17 cellular contexts compared by ENCODE assay signal in genomic region chr12:9883175-9883574, GRCh38. TPM values are rescaled to one million over a fixed set of nuclear protein-coding genes. Genes with fewer than 3 reads are reported as not detected.
DNase-seq lines count a peak whose midpoint lies in the region; ATAC-seq, FAIRE-seq and TF ChIP-seq lines count a peak whose summit lies in the region.
"Had no signal": no experiment of that assay in that cellular context is flagged by ENCODE, and none has a peak within 500 bp of the region (broad histone marks: within the 10 kb centered on the region; RNA-seq: fewer than 3 reads in every experiment).

No MANE protein-coding gene starts in this region.

- H3K36me3 ChIP-seq in bronchial epithelial cell (ENCODE audit: control insufficient read depth, insufficient read depth, low read length) = no peaks in the 10 kb centered on the region
- H3K36me3 ChIP-seq: SJSA1 had no signal

- no peak overlapping the region for H3K4me3 ChIP-seq in LNCaP clone FGC (ENCODE audit: low read depth, low read length)
- H3K4me3 ChIP-seq in bronchial epithelial cell (ENCODE audit: low read depth, low read length) = no peak overlapping the region
- no peak overlapping the region for H3K4me3 ChIP-seq in fibroblast of the aortic adventitia (ENCODE audit: low read depth, low read length)
- H3K4me3 ChIP-seq: GM23338, SJSA1 had no signal

- DNase-seq in AML-193 (lab: John Stamatoyannopoulos, UW) (peak; percentile 60 to 70), LNCaP clone FGC (ENCODE audit: low read depth) (peak; percentile 33), bronchial epithelial cell (ENCODE audit: low read depth) (peak; percentile 69), fibroblast of the aortic adventitia (ENCODE audit: low read depth) (peak; percentile 1)
- no peak for DNase-seq in activated CD4-positive, alpha-beta T cell treated with anti-CD3 and anti-CD28 coated beads for 1 hour
- DNase-seq: CD4-positive, CD25-positive, alpha-beta regulatory T cell; DMS79 treated with DMSO at 0.1 percent for 48 hours; NCI-H1048; NCI-H2081 treated with DMSO at 0.1 percent for 48 hours; NCI-H345; SW 1271 had no signal

- FAIRE-seq in bronchial epithelial cell (lab: Jason Lieb, UNC) = no peak
- FAIRE-seq: G401.6 had no signal

- ATAC-seq in HG02981 (IDR thresholded peaks at IDR 0.05; ENCODE audit: unreplicated experiment) (no peak), HG03097 (IDR thresholded peaks at IDR 0.05; ENCODE audit: low FRiP score, unreplicated experiment) (no peak)
- ATAC-seq: GM23338 had no signal

- no peaks in the 10 kb centered on the region for H3K27me3 ChIP-seq in bronchial epithelial cell (ENCODE audit: control insufficient read depth, insufficient read depth, low read length)
- H3K27me3 ChIP-seq: SJSA1 had no signal

- TF ChIP-seq CTCF in LNCaP clone FGC (IDR thresholded peaks at IDR 0.05; ENCODE audit: control insufficient read depth, extremely low read depth, insufficient read depth) (no peak), bronchial epithelial cell (IDR thresholded peaks at IDR 0.05; ENCODE audit: insufficient read depth, low read length, severe bottlenecking) (no peak), fibroblast of the aortic adventitia (IDR thresholded peaks at IDR 0.05; ENCODE audit: insufficient read depth, low read length) (no peak)

RNA-seq across cellular contexts. Expression of gene KLRF2, which starts 1.9 kb away (rescaled TPM):
- total RNA-seq in bronchial epithelial cell = not detected in 2 replicates
- total RNA-seq in fibroblast of the aortic adventitia (ENCODE audit: low replicate concordance) = not detected in 2 replicates
- total RNA-seq: B cell; CD4-positive, CD25-positive, alpha-beta regulatory T cell; GM23338; SJSA1 had no signal

RNA-seq across cellular contexts. Expression of gene CLEC2B, which starts 14.0 kb away (rescaled TPM):
- total RNA-seq in bronchial epithelial cell (0.77 and 3.9 TPM in 2 replicates), fibroblast of the aortic adventitia (ENCODE audit: low replicate concordance) (16.5 and 58.1 TPM in 2 replicates)
- total RNA-seq: GM23338 had no signal

RNA-seq across cellular contexts. Expression of gene CLEC2A, which starts 49.0 kb away (rescaled TPM):
- total RNA-seq in bronchial epithelial cell (not detected in 2 replicates), fibroblast of the aortic adventitia (ENCODE audit: low replicate concordance) (not detected in 2 replicates)
- total RNA-seq: B cell; CD4-positive, CD25-positive, alpha-beta regulatory T cell; GM23338; SJSA1 had no signal

RNA-seq across cellular contexts. Expression of gene KLRF1, which starts 55.9 kb away (rescaled TPM):
- total RNA-seq in bronchial epithelial cell (0.13 TPM in 1 of 2 replicates, not detected in the other), fibroblast of the aortic adventitia (ENCODE audit: low replicate concordance) (not detected in 2 replicates)
- total RNA-seq: CD4-positive, CD25-positive, alpha-beta regulatory T cell; GM23338; SJSA1 had no signal
